7 cellular contexts compared by ENCODE assay signal in genomic region chr11:123195182-123196059, GRCh38. TPM values are rescaled to one million over a fixed set of nuclear protein-coding genes. Genes with fewer than 3 reads are reported as not detected.
DNase-seq lines count a peak whose midpoint lies in the region; ATAC-seq and TF ChIP-seq lines count a peak whose summit lies in the region.

Gene CLMP, minus strand, starts transcription at chr11:123195248. Its CDS starts 308 bp downstream, at chr11:123194940.

- peaks cover 41% of the 10 kb centered on the region for H3K4me1 Mint-ChIP-seq in endodermal cell
- peaks cover 28% of the 10 kb centered on the region for H3K4me1 Mint-ChIP-seq in mesothelial cell of epicardium

- TF ChIP-seq POLR2A in transverse colon (IDR thresholded peaks at IDR 0.05), result no peak

- H3K4me3 ChIP-seq in RWPE2 (ENCODE audit: severe bottlenecking) (peak within 1 kb of the TSS; percentile 46), endodermal cell (ENCODE audit: low read length) (peak within 1 kb of the TSS; percentile 88), transverse colon (peak within 1 kb of the TSS; percentile 30 to 51 (median 39))

- intact Hi-C loops in transverse colon (cut with DNase I; ENCODE audit: low total_unique reads), result no loop called here

- H3K4me1 ChIP-seq in RWPE2 (ENCODE audit: insufficient read depth, poor library complexity, severe bottlenecking) (peaks cover 28% of the 10 kb centered on the region), endodermal cell (ENCODE audit: control insufficient read depth, insufficient read depth, low read length) (no peaks in the 10 kb centered on the region), transverse colon (peaks cover 0 to 20% (median 12%) of the 10 kb centered on the region in 4 donors)

- in situ Hi-C loops in transverse colon (cut with MboI; ENCODE audit: low pct_ligation_motif_present in 1 of 4, low pct_unique_long_range_greater_than_20kb in 1 of 4, low sequenced_read_pairs in 3 of 4), result no loop called here

- peak within 1 kb of the TSS; percentile 96 for H3K27ac Mint-ChIP-seq in endodermal cell
- H3K27ac Mint-ChIP-seq in mesothelial cell of epicardium, result peak within 1 kb of the TSS; percentile 85

- H3K9me3 ChIP-seq in RWPE2 (ENCODE audit: severe bottlenecking), result no peaks in the 10 kb centered on the region
- peaks cover 7% of the 10 kb centered on the region for H3K9me3 ChIP-seq in endodermal cell (ENCODE audit: control insufficient read depth, low read length)
- H3K9me3 ChIP-seq in transverse colon, result no peaks in the 10 kb centered on the region

- H3K36me3 Mint-ChIP-seq in endodermal cell (ENCODE audit: low read depth) (peaks cover 25% of the 10 kb centered on the region), mesothelial cell of epicardium (no peaks in the 10 kb centered on the region)

- 7% methylated on average over 15 to 50 of the region's 55 CpGs for WGBS in endodermal cell (ENCODE audit: insufficient coverage in 1 of 2, insufficient read length in 1 of 2), 2 experiments
- 19 to 34% methylated on average over 25 to 55 of the region's 55 CpGs for WGBS in transverse colon (ENCODE audit: low coverage in 1 of 2), 2 donors

- no peak for TF ChIP-seq CTCF in GM20000 (IDR thresholded peaks at IDR 0.05; ENCODE audit: extremely low read depth, missing control alignments)
- TF ChIP-seq CTCF in RWPE2 (IDR thresholded peaks at IDR 0.05; ENCODE audit: poor library complexity, severe bottlenecking), result no peak
- no peak for TF ChIP-seq CTCF in endodermal cell (conservative IDR thresholded peaks at IDR 0.05)
- TF ChIP-seq CTCF in mesothelial cell of epicardium (IDR thresholded peaks at IDR 0.05; ENCODE audit: unreplicated experiment), result no peak
- no peak for TF ChIP-seq CTCF in transverse colon (IDR thresholded peaks at IDR 0.05)

- H3K27ac ChIP-seq in RWPE2 (ENCODE audit: poor library complexity, severe bottlenecking) (peak within 1 kb of the TSS; percentile 57), endodermal cell (ENCODE audit: low read depth, low read length) (no peak within 1 kb of the TSS), transverse colon (peak within 1 kb of the TSS; percentile 83 to 93 (median 86))

- H3K36me3 ChIP-seq in RWPE2 (ENCODE audit: low read depth) (peaks cover 15% of the 10 kb centered on the region), endodermal cell (ENCODE audit: control insufficient read depth, insufficient read depth, low read length) (peaks cover 20% of the 10 kb centered on the region), transverse colon (no peaks in the 10 kb centered on the region)

- H3K9ac ChIP-seq in endodermal cell (ENCODE audit: extremely low read depth, low read length, poor library complexity, severe bottlenecking), result peak within 1 kb of the TSS; percentile 81

- H3K27me3 ChIP-seq in RWPE2 (ENCODE audit: insufficient read depth, poor library complexity, severe bottlenecking) (no peaks in the 10 kb centered on the region), endodermal cell (ENCODE audit: control insufficient read depth, insufficient read depth, low read length, poor library complexity, severe bottlenecking) (no peaks in the 10 kb centered on the region), transverse colon (peaks cover 61% of the 10 kb centered on the region)

- H3K9me3 Mint-ChIP-seq in endodermal cell (no peaks in the 10 kb centered on the region), mesothelial cell of epicardium (no peaks in the 10 kb centered on the region)

- H3K4me3 Mint-ChIP-seq in endodermal cell (peak within 1 kb of the TSS; percentile 95), mesothelial cell of epicardium (peak within 1 kb of the TSS; percentile 77)

- ATAC-seq in RWPE2 (ENCODE audit: low read depth) (peak; percentile 38), GM19351 (IDR thresholded peaks at IDR 0.05; ENCODE audit: unreplicated experiment) (no peak), GM21390 (IDR thresholded peaks at IDR 0.05; ENCODE audit: unreplicated experiment) (no peak)

- TF ChIP-seq EP300 in transverse colon (IDR thresholded peaks at IDR 0.05; ENCODE audit: low read depth), result no peak

- peaks cover 5% of the 10 kb centered on the region for H3K27me3 Mint-ChIP-seq in endodermal cell (ENCODE audit: insufficient read depth)
- peaks cover 75% of the 10 kb centered on the region for H3K27me3 Mint-ChIP-seq in mesothelial cell of epicardium (ENCODE audit: low read depth)

- DNase-seq in GM20000 (ENCODE audit: low spot score) (peak; percentile 42), RWPE2 (ENCODE audit: low spot score) (no peak), endodermal cell (peak; percentile 88), mesothelial cell of epicardium (ENCODE audit: low spot score in 2 of 2, unreplicated experiment in 2 of 2) (peak in 1 of 2 experiments; percentile 43), transverse colon (peak; percentile 53)

RNA-seq across cellular contexts. Expression of gene CLMP, which starts in this region (rescaled TPM):
- total RNA-seq in endodermal cell (10 to 100 TPM; 86.5 to 94.4 TPM), mesothelial cell of epicardium (16.3 to 18.9 TPM (median 18.0 TPM) in 3 replicates), transverse colon (10 to 100 TPM; 23.6 to 49.4 (median 38.0) TPM)
- polyA plus RNA-seq in endodermal cell (2013, experiment 1 of 2), result 18.3 TPM
- polyA plus RNA-seq in endodermal cell (2013, experiment 2 of 2), result 23.9 TPM
